ENCODE assay signal across 23 cellular contexts in genomic region chr17:282912-283882, GRCh38.
DNase-seq lines count a peak whose midpoint lies in the region; ATAC-seq and TF ChIP-seq lines count a peak whose summit lies in the region.
"Had no signal": no experiment of that assay in that cellular context is flagged by ENCODE, and none has a peak within 500 bp of the region (broad histone marks: within the 10 kb centered on the region; RNA-seq: fewer than 3 reads in every experiment).

No MANE protein-coding gene starts in this region.

- no peaks in the 10 kb centered on the region for H3K36me3 ChIP-seq in neural progenitor cell
- no peaks in the 10 kb centered on the region for H3K36me3 ChIP-seq in upper lobe of right lung
- H3K36me3 ChIP-seq: prostate gland had no signal

- H3K27ac Mint-ChIP-seq in chondrocyte (ENCODE audit: unreplicated experiment) (no peak overlapping the region), neural progenitor cell (peak overlapping the region; percentile 9)
- H3K27ac Mint-ChIP-seq: activated naive CD8-positive, alpha-beta T cell treated with anti-CD3 and anti-CD28 coated beads, Interleukin-2, amount 10 ng/mL, durations not matched to agents 7 days and 5 days; memory B cell had no signal

- no peaks in the 10 kb centered on the region for H4K20me1 ChIP-seq in neural progenitor cell (ENCODE audit: low read depth)

- TF ChIP-seq POLR2A in erythroblast (IDR thresholded peaks at IDR 0.05; ENCODE audit: low read length), result no peak

- no peak overlapping the region for H3K4me3 ChIP-seq in neural progenitor cell
- H3K4me3 ChIP-seq in upper lobe of right lung, result no peak overlapping the region
- H3K4me3 ChIP-seq: prostate gland, upper lobe of left lung had no signal

- no peak overlapping the region for H3K4me3 Mint-ChIP-seq in chondrocyte (ENCODE audit: unreplicated experiment)
- no peak overlapping the region for H3K4me3 Mint-ChIP-seq in neural progenitor cell
- H3K4me3 Mint-ChIP-seq in activated T-cell treated with anti-CD3 and anti-CD28 coated beads, Interleukin-2, amount 50 U/mL, for 4 hours, result no peak overlapping the region
- H3K4me3 Mint-ChIP-seq: activated naive CD8-positive, alpha-beta T cell treated with anti-CD3 and anti-CD28 coated beads, Interleukin-2, amount 10 ng/mL, durations not matched to agents 7 days and 5 days; CD14-positive monocyte; memory B cell had no signal

- no peak for ATAC-seq in upper lobe of right lung
- no peak for ATAC-seq in activated T-cell treated with anti-CD3 and anti-CD28 coated beads, Interleukin-2, amount 50 U/mL, for 4 hours

- H3K4me1 Mint-ChIP-seq in chondrocyte (ENCODE audit: low read depth) (peaks cover 5% of the 10 kb centered on the region), neural progenitor cell (peaks cover 3% of the 10 kb centered on the region)
- no peaks in the 10 kb centered on the region for H3K4me1 Mint-ChIP-seq in activated T-cell treated with anti-CD3 and anti-CD28 coated beads, Interleukin-2, amount 50 U/mL, for 4 hours (ENCODE audit: low read depth)
- H3K4me1 Mint-ChIP-seq: activated naive CD8-positive, alpha-beta T cell treated with anti-CD3 and anti-CD28 coated beads, Interleukin-2, amount 10 ng/mL, durations not matched to agents 7 days and 5 days; memory B cell had no signal

- no peak overlapping the region for H2AFZ ChIP-seq in neural progenitor cell (replicated peaks)

- peaks cover 18% of the 10 kb centered on the region for H3K27me3 Mint-ChIP-seq in chondrocyte (ENCODE audit: low read depth)
- peaks cover 6% of the 10 kb centered on the region for H3K27me3 Mint-ChIP-seq in neural progenitor cell (ENCODE audit: insufficient read depth, low read depth)
- H3K27me3 Mint-ChIP-seq in activated T-cell treated with anti-CD3 and anti-CD28 coated beads, Interleukin-2, amount 50 U/mL, for 4 hours (ENCODE audit: low read depth), result no peaks in the 10 kb centered on the region
- H3K27me3 Mint-ChIP-seq: activated naive CD8-positive, alpha-beta T cell treated with anti-CD3 and anti-CD28 coated beads, Interleukin-2, amount 10 ng/mL, durations not matched to agents 7 days and 5 days; memory B cell had no signal

- H3K4me1 ChIP-seq in neural progenitor cell, result no peaks in the 10 kb centered on the region
- H3K4me1 ChIP-seq in upper lobe of right lung, result peaks cover 8% of the 10 kb centered on the region
- H3K4me1 ChIP-seq: prostate gland had no signal

- H3K9me3 Mint-ChIP-seq in chondrocyte (ENCODE audit: low read depth) (no peaks in the 10 kb centered on the region), neural progenitor cell (peaks cover 16% of the 10 kb centered on the region)
- no peaks in the 10 kb centered on the region for H3K9me3 Mint-ChIP-seq in activated T-cell treated with anti-CD3 and anti-CD28 coated beads, Interleukin-2, amount 50 U/mL, for 4 hours
- H3K9me3 Mint-ChIP-seq: activated naive CD8-positive, alpha-beta T cell treated with anti-CD3 and anti-CD28 coated beads, Interleukin-2, amount 10 ng/mL, durations not matched to agents 7 days and 5 days; memory B cell had no signal

- H3K79me2 ChIP-seq in neural progenitor cell (ENCODE audit: low read depth), result no peaks in the 10 kb centered on the region

- H3K27me3 ChIP-seq in neural progenitor cell (no peaks in the 10 kb centered on the region), upper lobe of right lung (no peaks in the 10 kb centered on the region)
- H3K27me3 ChIP-seq: upper lobe of left lung had no signal

- H3K9me3 ChIP-seq in neural progenitor cell (ENCODE audit: low read depth) (no peaks in the 10 kb centered on the region), upper lobe of right lung (no peaks in the 10 kb centered on the region)
- H3K9me3 ChIP-seq: prostate gland, upper lobe of left lung had no signal

- intact Hi-C loops in upper lobe of right lung (cut with DNase I), result no loop called here

- H3K36me3 Mint-ChIP-seq in chondrocyte (ENCODE audit: low read depth), result peaks cover 10% of the 10 kb centered on the region
- peaks cover 2% of the 10 kb centered on the region for H3K36me3 Mint-ChIP-seq in neural progenitor cell
- peaks cover 4% of the 10 kb centered on the region for H3K36me3 Mint-ChIP-seq in activated T-cell treated with anti-CD3 and anti-CD28 coated beads, Interleukin-2, amount 50 U/mL, for 4 hours (ENCODE audit: insufficient read depth)
- H3K36me3 Mint-ChIP-seq: activated naive CD8-positive, alpha-beta T cell treated with anti-CD3 and anti-CD28 coated beads, Interleukin-2, amount 10 ng/mL, durations not matched to agents 7 days and 5 days had no signal

- no peak overlapping the region for H3K9ac ChIP-seq in neural progenitor cell

- no peaks in the 10 kb centered on the region for H3F3A ChIP-seq in neural progenitor cell (ENCODE audit: low read depth)

- TF ChIP-seq CTCF in chondrocyte (IDR thresholded peaks at IDR 0.05) (no peak), neural progenitor cell (IDR thresholded peaks at IDR 0.05) (no peak), upper lobe of right lung (IDR thresholded peaks at IDR 0.05) (no peak)

- H3K4me2 ChIP-seq in neural progenitor cell, result no peak overlapping the region

- peak; percentile 34 for DNase-seq in activated effector memory CD4-positive, alpha-beta T cell treated with anti-CD3 and anti-CD28 coated beads, Interleukin-2, amount 50 U/mL, for 16 hours
- DNase-seq in activated effector memory CD4-positive, alpha-beta T cell treated with Interleukin-2 at 50 U/mL for 16 hours, result no peak
- DNase-seq in chondrocyte (ENCODE audit: low spot score) (peak; percentile 59), neural progenitor cell (ENCODE audit: low spot score) (no peak), upper lobe of right lung (peak; percentile 51), hippocampal formation (lab: John Stamatoyannopoulos, UW) (no peak), erythroblast (lab: John Stamatoyannopoulos, UW) (no peak)
- no peak for DNase-seq in activated T-cell treated with anti-CD3 and anti-CD28 coated beads, Interleukin-2, amount 50 U/mL, for 4 hours
- DNase-seq: 8988T; activated CD4-positive, alpha-beta T cell treated with anti-CD3 and anti-CD28 coated beads for 4 hours; activated naive CD8-positive, alpha-beta T cell treated with anti-CD3 and anti-CD28 coated beads, Interleukin-2, amount 10 ng/mL, durations not matched to agents 7 days and 5 days; central memory CD4-positive, alpha-beta T cell; DMS79; Kasumi-1; NCI-H146; NCI-H2107; NCI-H345; NCI-H69; stimulated activated naive CD4-positive, alpha-beta T cell had no signal

- H3K27ac ChIP-seq in neural progenitor cell (no peak overlapping the region), upper lobe of right lung (no peak overlapping the region)
- H3K27ac ChIP-seq: prostate gland, upper lobe of left lung had no signal

Comparison
In these comparisons a context has a peak if more than half of its experiments do, and no peak if none do; other contexts are left out.
1. DNase-seq: peak in activated effector memory CD4-positive, alpha-beta T cell treated with anti-CD3 and anti-CD28 coated beads, Interleukin-2, amount 50 U/mL, for 16 hours (single experiment), chondrocyte (single experiment) and upper lobe of right lung (single experiment); none in activated effector memory CD4-positive, alpha-beta T cell treated with Interleukin-2 at 50 U/mL for 16 hours (single experiment), neural progenitor cell (single experiment), hippocampal formation (0 of 2), erythroblast (0 of 2) and activated T-cell treated with anti-CD3 and anti-CD28 coated beads, Interleukin-2, amount 50 U/mL, for 4 hours (single experiment).